ENCODE assay signal across 29 cellular contexts in the genomic region with DNA sequence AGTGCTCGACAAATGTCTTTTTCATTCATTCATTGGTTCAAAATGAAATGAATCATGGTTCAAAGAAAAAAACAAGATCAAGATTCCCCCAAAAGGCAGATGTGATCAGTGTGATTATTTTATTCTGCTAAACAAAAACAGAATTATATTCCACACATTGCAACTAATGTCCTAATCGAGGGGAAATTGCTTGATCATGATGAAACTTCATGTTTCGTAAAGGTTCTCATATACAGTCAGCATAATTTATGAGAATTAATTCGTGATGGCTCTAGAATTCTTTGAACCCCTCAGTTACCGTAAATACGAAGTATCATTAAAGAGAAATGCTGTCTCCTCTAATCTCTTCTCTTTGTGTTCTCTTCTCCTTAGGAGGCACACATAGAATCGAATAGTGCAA.
"Had no signal": no experiment of that assay in that cellular context is flagged by ENCODE, and none has a peak within 500 bp of the region (broad histone marks: within the 10 kb centered on the region; RNA-seq: fewer than 3 reads in every experiment).

No MANE protein-coding gene starts in this region.

- H3K9me3 ChIP-seq: ovary, psoas muscle, suprapubic skin, testis, tibial artery, transverse colon, upper lobe of right lung, uterus had no signal

- H3K27me3 ChIP-seq: ovary, spleen, suprapubic skin, testis, tibial artery, transverse colon, upper lobe of right lung, uterus had no signal

- H3K4me2 ChIP-seq: smooth muscle cell had no signal

- H3K4me1 ChIP-seq: psoas muscle, spleen, suprapubic skin, testis, tibial artery, transverse colon, upper lobe of right lung, uterus had no signal

- ATAC-seq: naive thymus-derived CD8-positive, alpha-beta T cell; natural killer cell treated with Interleukin-12 subunit alpha and Interleukin-12 subunit beta and Interleukin-15 and Interleukin-18, amount 100 ng/mL, for 72 hours; psoas muscle; right cardiac atrium; sciatic nerve; stimulated activated memory B cell treated with anti-CD40 and anti-IgM and Interleukin-4, amounts not matched to agents 10 μg/mL and 1 μg/mL and 100 μg/mL, for 72 hours; stimulated activated naive CD8-positive, alpha-beta T cell treated with anti-CD3 and anti-CD28 coated beads, Interleukin-15, amount 100 ng/mL, for 72 hours; stimulated activated naive CD8-positive, alpha-beta T cell treated with anti-CD3 and anti-CD28 coated beads, Interleukin-15, Interleukin-2, amounts not matched to agents 100 U/mL and 50 U/mL, for 24 hours; upper lobe of right lung had no signal

- H3K4me3 ChIP-seq: ovary, psoas muscle, skin epidermis, smooth muscle cell, spleen, suprapubic skin, testis, tibial artery, transverse colon, upper lobe of right lung, uterus had no signal

- H3K79me2 ChIP-seq: parathyroid adenoma had no signal

- H3K9ac ChIP-seq: parathyroid adenoma had no signal

- DNase-seq: naive thymus-derived CD8-positive, alpha-beta T cell; nephron progenitor cell; occipital lobe; ovary; posterior cingulate gyrus; psoas muscle; right cardiac atrium; spleen; stimulated activated CD4-positive, alpha-beta T cell treated with anti-CD3 and anti-CD28 coated beads, Interleukin-12 subunit alpha, Interleukin-12 subunit beta, amount 100 ng/mL, for 4 hours; stimulated activated CD4-positive, alpha-beta T cell treated with anti-CD3 and anti-CD28 coated beads, Interleukin-1b, Interleukin-23, amount 100 ng/mL, for 48 hours; stimulated activated CD4-positive, alpha-beta T cell treated with anti-CD3 and anti-CD28 coated beads, Interleukin-4, amount 100 ng/mL, for 1 hour; stimulated activated CD4-positive, alpha-beta T cell treated with anti-CD3 and anti-CD28 coated beads, Interleukin-4, amount 100 ng/mL, for 4 hours; stimulated activated CD8-positive, alpha-beta memory T cell treated with anti-CD3 and anti-CD28 coated beads, Interleukin-4, amount 100 ng/mL, for 48 hours; stimulated activated naive CD4-positive, alpha-beta T cell; stimulated activated naive CD8-positive, alpha-beta T cell treated with anti-CD3 and anti-CD28 coated beads, Interleukin-15, amount 100 ng/mL, for 72 hours; stimulated activated naive CD8-positive, alpha-beta T cell treated with anti-CD3 and anti-CD28 coated beads, Interleukin-15, Interleukin-2, amounts not matched to agents 100 U/mL and 50 U/mL, for 24 hours; substantia nigra; testis; tibial artery; transverse colon; upper lobe of right lung; uterus had no signal

- H3K36me3 ChIP-seq: ovary, spleen, suprapubic skin, tibial artery, transverse colon, upper lobe of right lung, uterus had no signal

- H3K27ac ChIP-seq: ovary, parathyroid adenoma, psoas muscle, skin epidermis, suprapubic skin, testis, tibial artery, transverse colon, upper lobe of right lung, uterus had no signal
